Comparison of ENCODE assay signal across 16 cellular contexts in genomic region chr12:114672817-114673168, GRCh38. TPM values are rescaled to one million over a fixed set of nuclear protein-coding genes. Genes with fewer than 3 reads are reported as not detected.
DNase-seq lines count a peak whose midpoint lies in the region; ATAC-seq and TF ChIP-seq lines count a peak whose summit lies in the region.
"Had no signal": no experiment of that assay in that cellular context is flagged by ENCODE, and none has a peak within 500 bp of the region (broad histone marks: within the 10 kb centered on the region; RNA-seq: fewer than 3 reads in every experiment).

No MANE protein-coding gene starts in this region.

- in situ Hi-C loops in gastrocnemius medialis (cut with MboI; ENCODE audit: low sequenced_read_pairs in 4 of 4), result no loop called here

- peak overlapping the region; percentile 93 for H3K4me3 ChIP-seq in BJ (ENCODE audit: low read depth, low read length)
- H3K4me3 ChIP-seq in gastrocnemius medialis, result peak overlapping the region in 1 of 4 donors; percentile 25
- H3K4me3 ChIP-seq in CD8-positive, alpha-beta T cell (ENCODE audit: low read depth, low read length), result no peak overlapping the region
- H3K4me3 ChIP-seq: body of pancreas, mucosa of descending colon, Peyer's patch had no signal

- H3K4me3 Mint-ChIP-seq in WTC11 (0 out of 2 replicates have a peak overlapping the region, but pooled peaks have one; percentile 12), glutamatergic neuron (ENCODE audit: unreplicated experiment) (peak overlapping the region; percentile 4)
- H3K4me3 Mint-ChIP-seq in CD8-positive, alpha-beta T cell, result no peak overlapping the region
- H3K4me3 Mint-ChIP-seq: T-cell had no signal

- H3K4me1 ChIP-seq in gastrocnemius medialis, result peaks cover 6 to 9% of the 10 kb centered on the region in 2 donors
- no peaks in the 10 kb centered on the region for H3K4me1 ChIP-seq in CD8-positive, alpha-beta T cell (ENCODE audit: insufficient read depth, low read length)
- H3K4me1 ChIP-seq: Peyer's patch had no signal

- H3K27me3 Mint-ChIP-seq in WTC11 (ENCODE audit: low read depth), result peaks cover 100% of the 10 kb centered on the region
- peaks cover 51% of the 10 kb centered on the region for H3K27me3 Mint-ChIP-seq in glutamatergic neuron (ENCODE audit: unreplicated experiment)
- H3K27me3 Mint-ChIP-seq in CD8-positive, alpha-beta T cell (ENCODE audit: low read depth), result peaks cover 65% of the 10 kb centered on the region

- TF ChIP-seq POLR2A in gastrocnemius medialis (IDR thresholded peaks at IDR 0.05), result no peak

- CTCF ChIA-PET in BJ (lab: Yijun Ruan, JAX), result interaction anchor here (0.7 to 7.8 kb wide), 5 partner anchors 15 to 1274 kb away, joined by 3 to 59 read pairs (median 3); no protein-coding TSS in a partner anchor
- CTCF ChIA-PET in WTC11 (lab: Charles Lee), result interaction anchor here (1.0 to 3.1 kb wide), 3 partner anchors 10 to 494 kb away, joined by 3 to 24 read pairs (median 6); partner anchors contain the start of gene TBX3
- CTCF ChIA-PET in CD8-positive, alpha-beta T cell (lab: Charles Lee), result interaction anchor here (1.3 kb wide), 1 partner anchor 10 kb away, joined by 3 read pairs; no protein-coding TSS in a partner anchor

- H3K27me3 ChIP-seq in BJ (ENCODE audit: control insufficient read depth, insufficient read depth, low read length) (no peaks in the 10 kb centered on the region), gastrocnemius medialis (no peaks in the 10 kb centered on the region)
- H3K27me3 ChIP-seq in CD8-positive, alpha-beta T cell (ENCODE audit: insufficient read depth, low read length), result peaks cover 23% of the 10 kb centered on the region
- H3K27me3 ChIP-seq: Peyer's patch had no signal

- ATAC-seq in WTC11, result no peak
- no peak for ATAC-seq in gastrocnemius medialis
- no peak for ATAC-seq in CD8-positive, alpha-beta T cell
- ATAC-seq: mucosa of descending colon, T-cell had no signal

- intact Hi-C loops in gastrocnemius medialis (cut with DNase I; ENCODE audit: low total_unique reads), result no loop called here
- intact Hi-C loops in CD8-positive, alpha-beta T cell (cut with DNase I, micrococcal nuclease), result no loop called here

- H3K9me3 Mint-ChIP-seq in WTC11 (no peaks in the 10 kb centered on the region), glutamatergic neuron (ENCODE audit: unreplicated experiment) (peaks cover 8% of the 10 kb centered on the region)
- H3K9me3 Mint-ChIP-seq in CD8-positive, alpha-beta T cell, result no peaks in the 10 kb centered on the region
- H3K9me3 Mint-ChIP-seq: T-cell had no signal

- TF ChIP-seq CTCF in BJ (IDR thresholded peaks at IDR 0.05; ENCODE audit: insufficient read depth, low read depth, low read length) (no peak), WTC11 (IDR thresholded peaks at IDR 0.05) (no peak), glutamatergic neuron (IDR thresholded peaks at IDR 0.05; ENCODE audit: partially characterized antibody, unreplicated experiment) (no peak), gastrocnemius medialis (IDR thresholded peaks at IDR 0.05 in 4 of 5, conservative IDR thresholded peaks at IDR 0.05 in 1 of 5) (no peak)
- TF ChIP-seq CTCF in CD8-positive, alpha-beta T cell (IDR thresholded peaks at IDR 0.05), result no peak

- H3K27ac Mint-ChIP-seq in WTC11 (no peak overlapping the region), glutamatergic neuron (ENCODE audit: unreplicated experiment) (no peak overlapping the region)
- H3K27ac Mint-ChIP-seq in CD8-positive, alpha-beta T cell, result no peak overlapping the region
- H3K27ac Mint-ChIP-seq: T-cell had no signal

- H3K27ac ChIP-seq in gastrocnemius medialis, result peak overlapping the region; percentile 64 to 80 (median 70)
- no peak overlapping the region for H3K27ac ChIP-seq in CD8-positive, alpha-beta T cell (ENCODE audit: low read depth, low read length)

- H3K36me3 ChIP-seq in BJ (ENCODE audit: control insufficient read depth, insufficient read depth, low read length) (peaks cover 34% of the 10 kb centered on the region), gastrocnemius medialis (peaks cover 0 to 33% of the 10 kb centered on the region in 2 donors)
- no peaks in the 10 kb centered on the region for H3K36me3 ChIP-seq in CD8-positive, alpha-beta T cell (ENCODE audit: insufficient read depth, low read length)

- peaks cover 75% of the 10 kb centered on the region for H3K4me1 Mint-ChIP-seq in WTC11
- peaks cover 2% of the 10 kb centered on the region for H3K4me1 Mint-ChIP-seq in glutamatergic neuron (ENCODE audit: low read depth, unreplicated experiment)
- no peaks in the 10 kb centered on the region for H3K4me1 Mint-ChIP-seq in CD8-positive, alpha-beta T cell (ENCODE audit: low read depth)

- H3K36me3 Mint-ChIP-seq in WTC11 (no peaks in the 10 kb centered on the region), glutamatergic neuron (ENCODE audit: unreplicated experiment) (no peaks in the 10 kb centered on the region)
- H3K36me3 Mint-ChIP-seq in CD8-positive, alpha-beta T cell, result no peaks in the 10 kb centered on the region
- H3K36me3 Mint-ChIP-seq: T-cell had no signal

- no peaks in the 10 kb centered on the region for H3K9me3 ChIP-seq in gastrocnemius medialis
- no peaks in the 10 kb centered on the region for H3K9me3 ChIP-seq in CD8-positive, alpha-beta T cell (ENCODE audit: low read length)
- H3K9me3 ChIP-seq: body of pancreas, mucosa of descending colon, Peyer's patch had no signal

- POLR2A ChIA-PET in BJ (lab: Charles Lee), result interaction anchor here (0.5 to 1.5 kb wide), 9 partner anchors 8 to 1432 kb away, joined by 3 to 23 read pairs (median 5); partner anchors contain the start of gene TBX3
- POLR2A ChIA-PET in WTC11 (lab: Charles Lee), result interaction anchor here (0.6 kb wide), 1 partner anchor 27 kb away, joined by 3 read pairs; no protein-coding TSS in a partner anchor
- POLR2A ChIA-PET in CD8-positive, alpha-beta T cell (lab: Charles Lee), result no interaction called here

- DNase-seq in BJ (ENCODE audit: low read depth), result no peak
- DNase-seq in WTC11 (ENCODE audit: low spot score), result no peak
- DNase-seq in glutamatergic neuron, result no peak
- no peak for DNase-seq in gastrocnemius medialis
- DNase-seq in SIG-M5 treated with dmso at 0.1 percent for 504 hours (lab: John Stamatoyannopoulos, UW; ENCODE audit: unreplicated experiment), result no peak
- no peak for DNase-seq in CD8-positive, alpha-beta T cell
- no peak for DNase-seq in NCI-H226
- no peak for DNase-seq in GOT3 (lab: John Stamatoyannopoulos, UW)
- DNase-seq: AML-193, MM.1S, mucosa of descending colon, NCI-H2081, NCI-H69, T-cell had no signal

TF ChIP-seq in WTC11, 78 proteins besides CTCF, POLR2A, EP300 and RAD21 (continues in another document):
- TF ChIP-seq, protein P1, sequence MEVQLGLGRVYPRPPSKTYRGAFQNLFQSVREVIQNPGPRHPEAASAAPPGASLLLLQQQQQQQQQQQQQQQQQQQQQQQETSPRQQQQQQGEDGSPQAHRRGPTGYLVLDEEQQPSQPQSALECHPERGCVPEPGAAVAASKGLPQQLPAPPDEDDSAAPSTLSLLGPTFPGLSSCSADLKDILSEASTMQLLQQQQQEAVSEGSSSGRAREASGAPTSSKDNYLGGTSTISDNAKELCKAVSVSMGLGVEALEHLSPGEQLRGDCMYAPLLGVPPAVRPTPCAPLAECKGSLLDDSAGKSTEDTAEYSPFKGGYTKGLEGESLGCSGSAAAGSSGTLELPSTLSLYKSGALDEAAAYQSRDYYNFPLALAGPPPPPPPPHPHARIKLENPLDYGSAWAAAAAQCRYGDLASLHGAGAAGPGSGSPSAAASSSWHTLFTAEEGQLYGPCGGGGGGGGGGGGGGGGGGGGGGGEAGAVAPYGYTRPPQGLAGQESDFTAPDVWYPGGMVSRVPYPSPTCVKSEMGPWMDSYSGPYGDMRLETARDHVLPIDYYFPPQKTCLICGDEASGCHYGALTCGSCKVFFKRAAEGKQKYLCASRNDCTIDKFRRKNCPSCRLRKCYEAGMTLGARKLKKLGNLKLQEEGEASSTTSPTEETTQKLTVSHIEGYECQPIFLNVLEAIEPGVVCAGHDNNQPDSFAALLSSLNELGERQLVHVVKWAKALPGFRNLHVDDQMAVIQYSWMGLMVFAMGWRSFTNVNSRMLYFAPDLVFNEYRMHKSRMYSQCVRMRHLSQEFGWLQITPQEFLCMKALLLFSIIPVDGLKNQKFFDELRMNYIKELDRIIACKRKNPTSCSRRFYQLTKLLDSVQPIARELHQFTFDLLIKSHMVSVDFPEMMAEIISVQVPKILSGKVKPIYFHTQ (CRISPR knock-in tag; IDR thresholded peaks at IDR 0.05), result no peak
- no peak for TF ChIP-seq KAT7 (CRISPR knock-in tag; IDR thresholded peaks at IDR 0.05; ENCODE audit: borderline replicate concordance)
- TF ChIP-seq ZNF425 (CRISPR knock-in tag; conservative IDR thresholded peaks at IDR 0.05), result no peak
- TF ChIP-seq TEAD4 (CRISPR knock-in tag; IDR thresholded peaks at IDR 0.05), result no peak
- TF ChIP-seq ERG (CRISPR knock-in tag; IDR thresholded peaks at IDR 0.05), result no peak

RNA-seq across cellular contexts. Expression of gene TBX3, which starts 11.2 kb away (rescaled TPM):
- 66.4 and 75.7 TPM in 2 replicates for polyA plus RNA-seq in BJ (2011; rRNA removed)
- 71.2 and 93.8 TPM in 2 replicates for polyA minus RNA-seq in BJ (2011; rRNA and poly(A)+ RNA removed)
- total RNA-seq in WTC11 (2021) (0.89 to 2.2 TPM (median 0.92 TPM) in 3 replicates), glutamatergic neuron (ENCODE audit: unreplicated experiment) (3.0 TPM), gastrocnemius medialis (10 to 100 TPM in 3 of 4 donors, 1 to 10 TPM in 1; 7.5 to 16.7 (median 11.9) TPM)
- not detected for total RNA-seq in CD8-positive, alpha-beta T cell
